In genomic region chr13:110715395-110716234, GRCh38 we compare ENCODE assay signal across 8 cellular contexts. TPM values are rescaled to one million over a fixed set of nuclear protein-coding genes. Genes with fewer than 3 reads are reported as not detected.
DNase-seq lines count a peak whose midpoint lies in the region; ATAC-seq, FAIRE-seq and TF ChIP-seq lines count a peak whose summit lies in the region.

No MANE protein-coding gene starts in this region.

- H3K4me1 Mint-ChIP-seq in WTC11: peaks cover 23% of the 10 kb centered on the region

- H3K9me3 ChIP-seq in small intestine (ENCODE audit: control insufficient read depth, low read depth): no peaks in the 10 kb centered on the region

- WGBS in small intestine, 3 donors: 0 to 1% (median 0%) methylated on average over 67 to 73 of the region's 73 CpGs

- H3K36me3 Mint-ChIP-seq in WTC11: peaks cover 13% of the 10 kb centered on the region

- H3K27ac ChIP-seq in small intestine (ENCODE audit: low read depth in 1 of 2, low read length in 1 of 2): peak overlapping the region; percentile 98 to 99

- no peaks in the 10 kb centered on the region for H3K27me3 ChIP-seq in small intestine (ENCODE audit: control insufficient read depth in 2 of 2, insufficient read depth in 2 of 2, low read length in 2 of 2)

- ATAC-seq in GM18909 (IDR thresholded peaks at IDR 0.05; ENCODE audit: poor library complexity, unreplicated experiment): peak; percentile 65
- ATAC-seq in HG03175 (IDR thresholded peaks at IDR 0.05; ENCODE audit: unreplicated experiment): peak; percentile 64
- ATAC-seq in WTC11: peak; percentile 71

- H3K4me1 ChIP-seq in small intestine (ENCODE audit: control insufficient read depth in 2 of 2, insufficient read depth in 1 of 2, low read depth in 1 of 2, low read length in 1 of 2): peaks cover 0 to 6% of the 10 kb centered on the region in 2 donors

- H3K27ac Mint-ChIP-seq in WTC11: peak overlapping the region; percentile 99

- FAIRE-seq in small intestine (lab: Jason Lieb, UNC): peak; percentile 94

- no peak for TF ChIP-seq CTCF in WTC11 (IDR thresholded peaks at IDR 0.05)
- no peak for TF ChIP-seq CTCF in cardiac fibroblast (IDR thresholded peaks at IDR 0.05; ENCODE audit: low read depth, low read length)

- CTCF ChIA-PET in WTC11 (lab: Charles Lee): interaction anchor here (0.5 to 1.2 kb wide), 4 partner anchors 32 to 97 kb away, joined by 3 to 4 read pairs (median 4); no protein-coding TSS in a partner anchor

- no peaks in the 10 kb centered on the region for H3K27me3 Mint-ChIP-seq in WTC11 (ENCODE audit: low read depth)

- DNase-seq in AG08396 (ENCODE audit: low spot score) (peak; percentile 97), NCI-H2227 (lab: John Stamatoyannopoulos, UW; ENCODE audit: unreplicated experiment) (peak; percentile 100), WTC11 (ENCODE audit: low spot score) (peak; percentile 97), cardiac fibroblast (ENCODE audit: low read depth in 2 of 2) (peak; percentile 100), iPS-NIHi7 (ENCODE audit: extremely low spot score) (peak; percentile 98), small intestine (peak; percentile 100)

- H3K4me3 ChIP-seq in cardiac fibroblast (replicated peaks in 1 of 2; ENCODE audit: low read depth in 2 of 2, low read length in 2 of 2): peak overlapping the region; percentile 93 to 96
- H3K4me3 ChIP-seq in small intestine (ENCODE audit: low read depth in 1 of 2, low read length in 2 of 2): peak overlapping the region; percentile 69 to 95

- H3K4me3 Mint-ChIP-seq in WTC11: peak overlapping the region; percentile 96

- peaks cover 4 to 6% of the 10 kb centered on the region in 2 donors for H3K36me3 ChIP-seq in small intestine (ENCODE audit: control insufficient read depth in 2 of 2, insufficient read depth in 2 of 2, low read length in 2 of 2)

- POLR2A ChIA-PET in WTC11 (lab: Charles Lee): interaction anchor here (0.7 to 1.6 kb wide), 9 partner anchors 9 to 450 kb away, joined by 3 to 16 read pairs (median 4); partner anchors contain the start of genes ANKRD10 and CARS2

- H3K9me3 Mint-ChIP-seq in WTC11: no peaks in the 10 kb centered on the region

TF ChIP-seq in WTC11, 78 proteins besides CTCF, POLR2A, EP300 and RAD21 (continues in another document):
- TF ChIP-seq TCF7 (CRISPR knock-in tag; IDR thresholded peaks at IDR 0.05; ENCODE audit: low read depth): no peak
- peak; percentile 57; the same call in 1 of the 2 replicates for TF ChIP-seq GABPB1 (CRISPR knock-in tag; IDR thresholded peaks at IDR 0.05)
- TF ChIP-seq IRF2 (CRISPR knock-in tag; IDR thresholded peaks at IDR 0.05; ENCODE audit: borderline replicate concordance, low read depth): no peak
- no peak for TF ChIP-seq SOX15 (CRISPR knock-in tag; IDR thresholded peaks at IDR 0.05)
- no peak for TF ChIP-seq OVOL2 (CRISPR knock-in tag; IDR thresholded peaks at IDR 0.05; ENCODE audit: borderline replicate concordance)
- TF ChIP-seq ZBTB21 (CRISPR knock-in tag; IDR thresholded peaks at IDR 0.05; ENCODE audit: borderline replicate concordance): no peak
- no peak for TF ChIP-seq NR3C1 (CRISPR knock-in tag; conservative IDR thresholded peaks at IDR 0.05; ENCODE audit: low read depth)
- TF ChIP-seq, protein P1, sequence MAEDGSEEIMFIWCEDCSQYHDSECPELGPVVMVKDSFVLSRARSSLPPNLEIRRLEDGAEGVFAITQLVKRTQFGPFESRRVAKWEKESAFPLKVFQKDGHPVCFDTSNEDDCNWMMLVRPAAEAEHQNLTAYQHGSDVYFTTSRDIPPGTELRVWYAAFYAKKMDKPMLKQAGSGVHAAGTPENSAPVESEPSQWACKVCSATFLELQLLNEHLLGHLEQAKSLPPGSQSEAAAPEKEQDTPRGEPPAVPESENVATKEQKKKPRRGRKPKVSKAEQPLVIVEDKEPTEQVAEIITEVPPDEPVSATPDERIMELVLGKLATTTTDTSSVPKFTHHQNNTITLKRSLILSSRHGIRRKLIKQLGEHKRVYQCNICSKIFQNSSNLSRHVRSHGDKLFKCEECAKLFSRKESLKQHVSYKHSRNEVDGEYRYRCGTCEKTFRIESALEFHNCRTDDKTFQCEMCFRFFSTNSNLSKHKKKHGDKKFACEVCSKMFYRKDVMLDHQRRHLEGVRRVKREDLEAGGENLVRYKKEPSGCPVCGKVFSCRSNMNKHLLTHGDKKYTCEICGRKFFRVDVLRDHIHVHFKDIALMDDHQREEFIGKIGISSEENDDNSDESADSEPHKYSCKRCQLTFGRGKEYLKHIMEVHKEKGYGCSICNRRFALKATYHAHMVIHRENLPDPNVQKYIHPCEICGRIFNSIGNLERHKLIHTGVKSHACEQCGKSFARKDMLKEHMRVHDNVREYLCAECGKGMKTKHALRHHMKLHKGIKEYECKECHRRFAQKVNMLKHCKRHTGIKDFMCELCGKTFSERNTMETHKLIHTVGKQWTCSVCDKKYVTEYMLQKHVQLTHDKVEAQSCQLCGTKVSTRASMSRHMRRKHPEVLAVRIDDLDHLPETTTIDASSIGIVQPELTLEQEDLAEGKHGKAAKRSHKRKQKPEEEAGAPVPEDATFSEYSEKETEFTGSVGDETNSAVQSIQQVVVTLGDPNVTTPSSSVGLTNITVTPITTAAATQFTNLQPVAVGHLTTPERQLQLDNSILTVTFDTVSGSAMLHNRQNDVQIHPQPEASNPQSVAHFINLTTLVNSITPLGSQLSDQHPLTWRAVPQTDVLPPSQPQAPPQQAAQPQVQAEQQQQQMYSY (CRISPR knock-in tag; IDR thresholded peaks at IDR 0.05): no peak
- TF ChIP-seq RELA (CRISPR knock-in tag; IDR thresholded peaks at IDR 0.05; ENCODE audit: borderline replicate concordance): 0 out of 2 replicates have a peak, but pooled peaks have one; percentile 51
- 0 out of 2 replicates have a peak, but pooled peaks have one; percentile 30 for TF ChIP-seq SMAD4 (CRISPR knock-in tag; IDR thresholded peaks at IDR 0.05)
- TF ChIP-seq JUN (CRISPR knock-in tag; IDR thresholded peaks at IDR 0.05): no peak
- TF ChIP-seq, protein P2, sequence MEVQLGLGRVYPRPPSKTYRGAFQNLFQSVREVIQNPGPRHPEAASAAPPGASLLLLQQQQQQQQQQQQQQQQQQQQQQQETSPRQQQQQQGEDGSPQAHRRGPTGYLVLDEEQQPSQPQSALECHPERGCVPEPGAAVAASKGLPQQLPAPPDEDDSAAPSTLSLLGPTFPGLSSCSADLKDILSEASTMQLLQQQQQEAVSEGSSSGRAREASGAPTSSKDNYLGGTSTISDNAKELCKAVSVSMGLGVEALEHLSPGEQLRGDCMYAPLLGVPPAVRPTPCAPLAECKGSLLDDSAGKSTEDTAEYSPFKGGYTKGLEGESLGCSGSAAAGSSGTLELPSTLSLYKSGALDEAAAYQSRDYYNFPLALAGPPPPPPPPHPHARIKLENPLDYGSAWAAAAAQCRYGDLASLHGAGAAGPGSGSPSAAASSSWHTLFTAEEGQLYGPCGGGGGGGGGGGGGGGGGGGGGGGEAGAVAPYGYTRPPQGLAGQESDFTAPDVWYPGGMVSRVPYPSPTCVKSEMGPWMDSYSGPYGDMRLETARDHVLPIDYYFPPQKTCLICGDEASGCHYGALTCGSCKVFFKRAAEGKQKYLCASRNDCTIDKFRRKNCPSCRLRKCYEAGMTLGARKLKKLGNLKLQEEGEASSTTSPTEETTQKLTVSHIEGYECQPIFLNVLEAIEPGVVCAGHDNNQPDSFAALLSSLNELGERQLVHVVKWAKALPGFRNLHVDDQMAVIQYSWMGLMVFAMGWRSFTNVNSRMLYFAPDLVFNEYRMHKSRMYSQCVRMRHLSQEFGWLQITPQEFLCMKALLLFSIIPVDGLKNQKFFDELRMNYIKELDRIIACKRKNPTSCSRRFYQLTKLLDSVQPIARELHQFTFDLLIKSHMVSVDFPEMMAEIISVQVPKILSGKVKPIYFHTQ (CRISPR knock-in tag; IDR thresholded peaks at IDR 0.05): no peak
- TF ChIP-seq NFATC4 (CRISPR knock-in tag; IDR thresholded peaks at IDR 0.05): no peak
- TF ChIP-seq MYBL2 (CRISPR knock-in tag; IDR thresholded peaks at IDR 0.05): 0 out of 2 replicates have a peak, but pooled peaks have one; percentile 64
- no peak for TF ChIP-seq ELF4 (CRISPR knock-in tag; IDR thresholded peaks at IDR 0.05; ENCODE audit: low read depth)
- TF ChIP-seq ZSCAN18 (CRISPR knock-in tag; IDR thresholded peaks at IDR 0.05): no peak
- no peak for TF ChIP-seq GRHL2 (CRISPR knock-in tag; IDR thresholded peaks at IDR 0.05; ENCODE audit: insufficient replicate concordance, severe bottlenecking)
- TF ChIP-seq TP53 (CRISPR knock-in tag; IDR thresholded peaks at IDR 0.05): peak; percentile 74; the same call in 1 of the 2 replicates
- TF ChIP-seq, protein P3, sequence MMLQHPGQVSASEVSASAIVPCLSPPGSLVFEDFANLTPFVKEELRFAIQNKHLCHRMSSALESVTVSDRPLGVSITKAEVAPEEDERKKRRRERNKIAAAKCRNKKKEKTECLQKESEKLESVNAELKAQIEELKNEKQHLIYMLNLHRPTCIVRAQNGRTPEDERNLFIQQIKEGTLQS (CRISPR knock-in tag; conservative IDR thresholded peaks at IDR 0.05): no peak

RNA-seq across cellular contexts. Expression of gene ING1, which starts 2.1 kb away (rescaled TPM):
- 26.2 to 27.5 TPM (median 26.9 TPM) in 3 replicates for total RNA-seq in WTC11 (2021)
- 10 to 100 TPM; 10.8 to 18.6 (median 15.7) TPM for polyA plus RNA-seq in small intestine

RNA-seq across cellular contexts. Expression of gene CARS2, which starts 9.7 kb away (rescaled TPM):
- total RNA-seq in WTC11 (2021): 39.9 to 50.9 TPM (median 50.0 TPM) in 3 replicates
- polyA plus RNA-seq in small intestine: 10 to 100 TPM; 69.7 to 92.6 (median 77.3) TPM

Comparison
In these comparisons a context has a peak if more than half of its experiments do, and no peak if none do; other contexts are left out.
1. Peak in every context shown above with its lines: DNase-seq, ATAC-seq, H3K4me3 ChIP-seq and H3K27ac ChIP-seq.